In genomic region chr13:40362502-40362901, GRCh38 we compare ENCODE assay signal across 20 cellular contexts.
"Had no signal": no experiment of that assay in that cellular context is flagged by ENCODE, and none has a peak within 500 bp of the region (broad histone marks: within the 10 kb centered on the region; RNA-seq: fewer than 3 reads in every experiment).

No MANE protein-coding gene starts in this region.

- DNase-seq: cortex of kidney; effector memory CD8-positive, alpha-beta T cell; erythroblast; esophagus squamous epithelium; hypothalamus; immature natural killer cell; left ventricle myocardium superior; lower lobe of right lung; mucosa of descending colon; naive B cell; right cardiac atrium; sigmoid colon; stimulated activated CD4-positive, alpha-beta T cell treated with anti-CD3 and anti-CD28 coated beads, Interleukin-4, amount 100 ng/mL, for 4 hours; upper lobe of left lung; uterus had no signal

- H3K36me3 ChIP-seq: esophagus squamous epithelium, lower lobe of right lung, neural progenitor cell, prostate gland, sigmoid colon, thoracic aorta, tibial nerve, upper lobe of left lung, uterus had no signal

- H3K27me3 ChIP-seq: neural progenitor cell, sigmoid colon, tibial nerve, upper lobe of left lung, uterus had no signal

- H3K4me3 ChIP-seq: esophagus squamous epithelium, lower lobe of right lung, mucosa of descending colon, neural progenitor cell, prostate gland, sigmoid colon, thoracic aorta, tibial nerve, upper lobe of left lung, uterus had no signal

- ATAC-seq: effector memory CD8-positive, alpha-beta T cell; left ventricle myocardium superior; lower lobe of right lung; mucosa of descending colon; right cardiac atrium; stimulated activated memory B cell treated with anti-CD40 and anti-IgM and Interleukin-4, amounts not matched to agents 10 μg/mL and 1 μg/mL and 100 μg/mL, for 72 hours had no signal

- H3K27ac ChIP-seq: esophagus squamous epithelium, lower lobe of right lung, neural progenitor cell, prostate gland, sigmoid colon, thoracic aorta, tibial nerve, upper lobe of left lung, uterus had no signal

- H3K9me3 ChIP-seq: esophagus squamous epithelium, lower lobe of right lung, mucosa of descending colon, prostate gland, sigmoid colon, thoracic aorta, tibial nerve, upper lobe of left lung, uterus had no signal

- H3K4me1 ChIP-seq: esophagus squamous epithelium, lower lobe of right lung, neural progenitor cell, prostate gland, sigmoid colon, upper lobe of left lung, uterus had no signal
